In genomic region chr5:170791325-170791954, GRCh38 we compare ENCODE assay signal across 8 cellular contexts. TPM values are rescaled to one million over a fixed set of nuclear protein-coding genes. Genes with fewer than 3 reads are reported as not detected.
A peak's percentile ranks its signal among the peaks of the same experiment; 100 is the strongest.
DNase-seq lines count a peak whose midpoint lies in the region; ATAC-seq and TF ChIP-seq lines count a peak whose summit lies in the region.

No MANE protein-coding gene starts in this region.

- TF ChIP-seq CTCF in BJ (IDR thresholded peaks at IDR 0.05; ENCODE audit: insufficient read depth, low read depth, low read length) (peak; percentile 63), LNCaP clone FGC (IDR thresholded peaks at IDR 0.05; ENCODE audit: control insufficient read depth, extremely low read depth, insufficient read depth) (peak; percentile 93), fibroblast of lung (conservative IDR thresholded peaks at IDR 0.05 in 1 of 2, IDR thresholded peaks at IDR 0.05 in 1 of 2; ENCODE audit: low read depth in 1 of 2, low read length in 2 of 2) (peak; percentile 46 to 52), nephron (IDR thresholded peaks at IDR 0.05; ENCODE audit: unreplicated experiment in 3 of 3) (peak; percentile 55 to 63 (median 59))

- ATAC-seq in GM18519 (IDR thresholded peaks at IDR 0.05; ENCODE audit: low FRiP score, unreplicated experiment) (peak; percentile 51), GM21576 (IDR thresholded peaks at IDR 0.05; ENCODE audit: unreplicated experiment) (no peak)

- H3K79me2 ChIP-seq in fibroblast of lung (ENCODE audit: control insufficient read depth, insufficient read depth, low read length) = no peaks in the 10 kb centered on the region

- H4K20me1 ChIP-seq in fibroblast of lung (ENCODE audit: control insufficient read depth, extremely low read depth, insufficient read depth, low read length) = no peaks in the 10 kb centered on the region

- no peak for DNase-seq in BJ (ENCODE audit: low read depth)
- peak; percentile 50 for DNase-seq in LNCaP clone FGC (ENCODE audit: low read depth)
- DNase-seq in SKM-1 (lab: John Stamatoyannopoulos, UW; ENCODE audit: unreplicated experiment) = peak; percentile 6
- DNase-seq in fibroblast of lung (ENCODE audit: low read depth in 2 of 2) = peak; percentile 47 to 54
- DNase-seq in stimulated activated naive CD4-positive, alpha-beta T cell (lab: John Stamatoyannopoulos, UW) = no peak

- H3K27ac ChIP-seq in fibroblast of lung (ENCODE audit: insufficient read depth, low read length) = no peak overlapping the region

- no peaks in the 10 kb centered on the region for H3K4me1 Mint-ChIP-seq in nephron

- H3K4me3 Mint-ChIP-seq in nephron = no peak overlapping the region

- no peak overlapping the region for H3K9ac ChIP-seq in fibroblast of lung (ENCODE audit: insufficient read depth, low read length)

- H3K27me3 ChIP-seq in BJ (ENCODE audit: control insufficient read depth, insufficient read depth, low read length) (no peaks in the 10 kb centered on the region), fibroblast of lung (ENCODE audit: control insufficient read depth, insufficient read depth, low read length) (no peaks in the 10 kb centered on the region)

- POLR2A ChIA-PET in BJ (lab: Charles Lee) = no interaction called here

- no peak overlapping the region for H3K4me3 ChIP-seq in BJ (ENCODE audit: low read depth, low read length)
- no peak overlapping the region for H3K4me3 ChIP-seq in LNCaP clone FGC (ENCODE audit: low read depth, low read length)
- no peak overlapping the region for H3K4me3 ChIP-seq in fibroblast of lung (replicated peaks in 1 of 4; ENCODE audit: control extremely low read depth in 1 of 4, insufficient read depth in 1 of 4, low read depth in 3 of 4, low read length in 4 of 4)

- H3K4me2 ChIP-seq in fibroblast of lung (ENCODE audit: extremely low read depth, insufficient read depth, low read length) = no peak overlapping the region

- H3K36me3 ChIP-seq in BJ (ENCODE audit: control insufficient read depth, insufficient read depth, low read length) (no peaks in the 10 kb centered on the region), fibroblast of lung (ENCODE audit: control insufficient read depth, insufficient read depth, low read length) (no peaks in the 10 kb centered on the region)

- peaks cover 25% of the 10 kb centered on the region for H3K27me3 Mint-ChIP-seq in nephron (ENCODE audit: low read depth)

- H2AFZ ChIP-seq in fibroblast of lung (ENCODE audit: low read length) = no peak overlapping the region

- H3K9me3 Mint-ChIP-seq in nephron = no peaks in the 10 kb centered on the region

- no peaks in the 10 kb centered on the region for H3K36me3 Mint-ChIP-seq in nephron (ENCODE audit: low read depth)

- CTCF ChIA-PET in BJ (lab: Yijun Ruan, JAX) = interaction anchor here (0.5 to 10.9 kb wide), 9 partner anchors 14 to 617 kb away, joined by 3 to 220 read pairs (median 5); no protein-coding TSS in a partner anchor

- H3K4me1 ChIP-seq in fibroblast of lung (ENCODE audit: control insufficient read depth, extremely low read depth, insufficient read depth, low read length) = no peaks in the 10 kb centered on the region

- H3K27ac Mint-ChIP-seq in nephron = no peak overlapping the region

- H3K9me3 ChIP-seq in fibroblast of lung (ENCODE audit: control insufficient read depth, insufficient read depth, low read depth, low read length) = no peaks in the 10 kb centered on the region

RNA-seq across cellular contexts. Expression of gene GABRP, which starts 7.9 kb away (rescaled TPM):
- polyA plus RNA-seq in BJ (2011; rRNA removed) (not detected in 2 replicates), fibroblast of lung (not detected in 2 replicates)
- polyA minus RNA-seq in BJ (2011; rRNA and poly(A)+ RNA removed) = not detected in 2 replicates
- total RNA-seq in fibroblast of lung = not detected in 2 replicates
- not detected in 2 replicates for polyA plus RNA-seq in fibroblast of lung (2012)
- not detected in 2 replicates for polyA minus RNA-seq in fibroblast of lung (ENCODE audit: low replicate concordance)

Comparison
In these comparisons a context has a peak if more than half of its experiments do, and no peak if none do; other contexts are left out.
1. DNase-seq: peak in LNCaP clone FGC (single experiment), SKM-1 (single experiment) and fibroblast of lung (2 of 2); none in BJ (single experiment) and stimulated activated naive CD4-positive, alpha-beta T cell (0 of 6).
2. Peak in every context shown above with its lines, with median percentiles within 50 percentile points of each other: CTCF ChIP-seq.